ENCODE assay signal across 7 cellular contexts in genomic region chr1:779621-780020, GRCh38.
DNase-seq lines count a peak whose midpoint lies in the region; ATAC-seq and TF ChIP-seq lines count a peak whose summit lies in the region.
"Not testable (repeated sequence)": the region's sequence is repeated elsewhere in the genome, so short reads cannot be mapped to it uniquely, and the experiment has no call there.

No MANE protein-coding gene starts in this region.

- not testable (repeated sequence) for TF ChIP-seq POLR2A in NB4 (IDR thresholded peaks at IDR 0.05; ENCODE audit: extremely low read depth, insufficient read length)

- not testable (repeated sequence) for H3K27ac ChIP-seq in lung (ENCODE audit: low read depth in 1 of 2, low read length in 1 of 2)

- ATAC-seq in lung (ENCODE audit: insufficient read depth, low FRiP score): not testable (repeated sequence)

- intact Hi-C loops in MCF 10A (cut with micrococcal nuclease): not testable (repeated sequence)

- H3K27me3 Mint-ChIP-seq in activated CD4-positive, alpha-beta memory T cell treated with anti-CD3 and anti-CD28 coated beads, Interleukin-2, amount 10 ng/mL, durations not matched to agents 7 days and 5 days; MCF 10A (ENCODE audit: insufficient read depth, unreplicated experiment); glutamatergic neuron (ENCODE audit: unreplicated experiment): not testable (repeated sequence)

- H3K4me1 Mint-ChIP-seq in activated CD4-positive, alpha-beta memory T cell treated with anti-CD3 and anti-CD28 coated beads, Interleukin-2, amount 10 ng/mL, durations not matched to agents 7 days and 5 days: peaks cover 14% of the 10 kb centered on the region
- not testable (repeated sequence) for H3K4me1 Mint-ChIP-seq in MCF 10A (ENCODE audit: insufficient read depth, unreplicated experiment); glutamatergic neuron (ENCODE audit: low read depth, unreplicated experiment)

- H3K9me3 ChIP-seq in lung (ENCODE audit: control insufficient read depth in 2 of 2, insufficient read depth in 1 of 2, low read length in 1 of 2): not testable (repeated sequence)

- 43 to 66% methylated on average over 11 to 13 of the region's 13 CpGs for WGBS in lung, 2 donors

- peak overlapping the region; percentile 98 for H3K27ac Mint-ChIP-seq in activated CD4-positive, alpha-beta memory T cell treated with anti-CD3 and anti-CD28 coated beads, Interleukin-2, amount 10 ng/mL, durations not matched to agents 7 days and 5 days
- not testable (repeated sequence) for H3K27ac Mint-ChIP-seq in MCF 10A (ENCODE audit: low read depth, unreplicated experiment); glutamatergic neuron (ENCODE audit: unreplicated experiment)

- H3K4me3 Mint-ChIP-seq in activated CD4-positive, alpha-beta memory T cell treated with anti-CD3 and anti-CD28 coated beads, Interleukin-2, amount 10 ng/mL, durations not matched to agents 7 days and 5 days: peak overlapping the region; percentile 99
- H3K4me3 Mint-ChIP-seq in MCF 10A (ENCODE audit: unreplicated experiment): peak overlapping the region; percentile 85
- H3K4me3 Mint-ChIP-seq in glutamatergic neuron (ENCODE audit: unreplicated experiment): peak overlapping the region; percentile 81

- H3K36me3 Mint-ChIP-seq in activated CD4-positive, alpha-beta memory T cell treated with anti-CD3 and anti-CD28 coated beads, Interleukin-2, amount 10 ng/mL, durations not matched to agents 7 days and 5 days (ENCODE audit: low read depth): peaks cover 11% of the 10 kb centered on the region
- not testable (repeated sequence) for H3K36me3 Mint-ChIP-seq in MCF 10A (ENCODE audit: insufficient read depth, unreplicated experiment); glutamatergic neuron (ENCODE audit: unreplicated experiment)

- POLR2A ChIA-PET in activated CD4-positive, alpha-beta memory T cell treated with anti-CD3 and anti-CD28 coated beads, Interleukin-2, amount 10 ng/mL, durations not matched to agents 7 days and 5 days (lab: Charles Lee): not testable (repeated sequence)
- POLR2A ChIA-PET in MCF 10A (lab: Yijun Ruan, JAX): interaction anchor here (1.0 to 1.2 kb wide), 3 partner anchors 37 to 835 kb away, joined by 4 to 5 read pairs (median 5); no protein-coding TSS in a partner anchor

- H3K4me3 ChIP-seq in GM06990 (replicated peaks; ENCODE audit: low read depth, low read length) (peak overlapping the region; percentile 53), NB4 (ENCODE audit: low read depth, low read length) (peak overlapping the region; percentile 56), retinal pigment epithelial cell (ENCODE audit: low read length) (peak overlapping the region; percentile 24)
- H3K4me3 ChIP-seq in lung: not testable (repeated sequence)

- DNase-seq in GM06990 (ENCODE audit: extremely low read depth, insufficient read length); activated CD4-positive, alpha-beta memory T cell treated with anti-CD3 and anti-CD28 coated beads, Interleukin-2, amount 10 ng/mL, durations not matched to agents 7 days and 5 days; glutamatergic neuron; retinal pigment epithelial cell (ENCODE audit: low read depth): not testable (repeated sequence)
- DNase-seq in NB4 (ENCODE audit: low read depth): peak; percentile 50
- peak; percentile 21 for DNase-seq in MCF 10A (ENCODE audit: unreplicated experiment)
- peak; percentile 28 for DNase-seq in lung (ENCODE audit: low spot score)

- not testable (repeated sequence) for H3K36me3 ChIP-seq in GM06990 (ENCODE audit: control insufficient read depth, insufficient read depth, low read length); lung (ENCODE audit: control insufficient read depth in 2 of 2, insufficient read depth in 2 of 2, low read length in 2 of 2)

- CTCF ChIA-PET in activated CD4-positive, alpha-beta memory T cell treated with anti-CD3 and anti-CD28 coated beads, Interleukin-2, amount 10 ng/mL, durations not matched to agents 7 days and 5 days (lab: Charles Lee); MCF 10A (lab: Yijun Ruan, JAX): not testable (repeated sequence)

- not testable (repeated sequence) for H3K4me1 ChIP-seq in lung (ENCODE audit: control insufficient read depth in 2 of 2, insufficient read depth in 2 of 2, low read length in 2 of 2)

- not testable (repeated sequence) for H3K9me3 Mint-ChIP-seq in activated CD4-positive, alpha-beta memory T cell treated with anti-CD3 and anti-CD28 coated beads, Interleukin-2, amount 10 ng/mL, durations not matched to agents 7 days and 5 days; MCF 10A (ENCODE audit: unreplicated experiment); glutamatergic neuron (ENCODE audit: unreplicated experiment)

- H3K27me3 ChIP-seq in GM06990 (replicated peaks; ENCODE audit: control insufficient read depth, insufficient read depth, low read length); lung (ENCODE audit: control insufficient read depth, insufficient read depth): not testable (repeated sequence)

- not testable (repeated sequence) for BruUV-seq in MCF 10A (replicated peaks; lab: Mats Ljungman, UMichigan)

- TF ChIP-seq CTCF in GM06990 (IDR thresholded peaks at IDR 0.05; ENCODE audit: insufficient read depth, low read length, poor library complexity, severe bottlenecking); NB4 (IDR thresholded peaks at IDR 0.05; ENCODE audit: low read depth, low read length); MCF 10A (IDR thresholded peaks at IDR 0.05; ENCODE audit: unreplicated experiment); glutamatergic neuron (IDR thresholded peaks at IDR 0.05; ENCODE audit: partially characterized antibody, unreplicated experiment); lung (IDR thresholded peaks at IDR 0.05; ENCODE audit: control extremely low read depth, extremely low read depth); retinal pigment epithelial cell (conservative IDR thresholded peaks at IDR 0.05; ENCODE audit: low read depth, low read length): not testable (repeated sequence)
